In genomic region chr1:180415985-180416633, GRCh38 we compare ENCODE assay signal across 8 cellular contexts.
A peak's percentile ranks its signal among the peaks of the same experiment; 100 is the strongest.
DNase-seq lines count a peak whose midpoint lies in the region; ATAC-seq, FAIRE-seq and TF ChIP-seq lines count a peak whose summit lies in the region.

No MANE protein-coding gene starts in this region.

- no peak overlapping the region for H2BK20ac ChIP-seq in H1 (ENCODE audit: low read length)

- H3K4me2 ChIP-seq in H1 (ENCODE audit: insufficient read depth in 1 of 2, low read depth in 2 of 2, low read length in 2 of 2), result no peak overlapping the region

- H2BK5ac ChIP-seq in H1 (ENCODE audit: low read depth, low read length), result no peak overlapping the region

- no peak overlapping the region for H3K14ac ChIP-seq in H1 (ENCODE audit: insufficient read length)

- H3K27ac Mint-ChIP-seq in osteocyte (ENCODE audit: unreplicated experiment) (no peak overlapping the region), T-helper 17 cell (no peak overlapping the region)

- no peak overlapping the region for H3K4ac ChIP-seq in H1 (replicated peaks; ENCODE audit: insufficient read length, low read depth, low read length)

- DNase-seq in COLO829 (ENCODE audit: low spot score) (peak; percentile 66), HS-5 (ENCODE audit: low read depth) (peak; percentile 9), NOMO-1 treated with DMSO at 0.1 percent for 48 hours (lab: John Stamatoyannopoulos, UW; ENCODE audit: unreplicated experiment) (peak; percentile 48), H1 (ENCODE audit: low read depth in 1 of 2, low spot score in 2 of 2) (no peak), osteocyte (ENCODE audit: extremely low spot score, unreplicated experiment) (no peak), T-helper 17 cell (no peak)
- no peak for DNase-seq in stimulated activated CD4-positive, alpha-beta T cell treated with anti-CD3 and anti-CD28 coated beads, Interleukin-4, amount 100 ng/mL, for 1 hour

- H3K56ac ChIP-seq in H1 (replicated peaks; ENCODE audit: insufficient read length, low read depth, low read length), result no peak overlapping the region

- no peak overlapping the region for H3K27ac ChIP-seq in H1 (ENCODE audit: low read depth, low read length)

- H4K5ac ChIP-seq in H1 (ENCODE audit: insufficient read length, low read depth, low read length), result no peak overlapping the region

- no peaks in the 10 kb centered on the region for H3K9me3 Mint-ChIP-seq in osteocyte (ENCODE audit: unreplicated experiment)

- H3K36me3 ChIP-seq in H1 (ENCODE audit: control insufficient read depth in 2 of 4, insufficient read depth in 4 of 4, low read length in 3 of 4), result peaks cover 0 to 3% (median 0%) of the 10 kb centered on the region in 4 experiments; a peak in 1 of 8 replicates

- H2BK120ac ChIP-seq in H1 (replicated peaks; ENCODE audit: low read depth, low read length), result no peak overlapping the region

- H3K36me3 Mint-ChIP-seq in osteocyte (ENCODE audit: unreplicated experiment), result peaks cover 18% of the 10 kb centered on the region
- peaks cover 2% of the 10 kb centered on the region for H3K36me3 Mint-ChIP-seq in T-helper 17 cell (ENCODE audit: low read depth)

- POLR2A ChIA-PET in H1 (lab: Charles Lee; ENCODE audit: partially characterized antibody), result interaction anchor here (0.7 to 1.3 kb wide), 3 partner anchors 169 to 269 kb away, joined by 3 read pairs; no protein-coding TSS in a partner anchor

- H3K18ac ChIP-seq in H1 (ENCODE audit: extremely low read depth, low read length), result no peak overlapping the region

- no peak overlapping the region for H4K8ac ChIP-seq in H1 (ENCODE audit: extremely low read depth, insufficient read depth, low read length)

- no peaks in the 10 kb centered on the region for H3K27me3 ChIP-seq in H1 (replicated peaks in 1 of 4; ENCODE audit: control insufficient read depth in 3 of 4, extremely low read depth in 1 of 4, insufficient read depth in 3 of 4, low read length in 3 of 4)

- H2BK12ac ChIP-seq in H1 (ENCODE audit: low read depth, low read length), result no peak overlapping the region

- H3K4me3 Mint-ChIP-seq in osteocyte (ENCODE audit: unreplicated experiment), result no peak overlapping the region
- H3K4me3 Mint-ChIP-seq in T-helper 17 cell, result no peak overlapping the region

- no peaks in the 10 kb centered on the region for H3K27me3 Mint-ChIP-seq in osteocyte (ENCODE audit: unreplicated experiment)
- no peaks in the 10 kb centered on the region for H3K27me3 Mint-ChIP-seq in T-helper 17 cell

- TF ChIP-seq POLR2A in H1 (IDR thresholded peaks at IDR 0.05; ENCODE audit: control extremely low read depth in 1 of 2, low read depth in 2 of 2, low read length in 2 of 2), result no peak

- WGBS in H1 (ENCODE audit: extremely low coverage in 1 of 2, insufficient coverage in 1 of 2, insufficient read length in 1 of 2, insufficient replicate concordance in 2 of 2, low coverage in 1 of 2, low lambda C conversion rate in 2 of 2, missing lambda C conversion rate in 1 of 2), 2 experiments, result 15% methylated on average over 2 of the region's 2 CpGs; no CpG with 5 or more reads in 1 of the 2 experiments

- TF ChIP-seq CTCF in H1 (IDR thresholded peaks at IDR 0.05; ENCODE audit: control extremely low read depth in 1 of 3, insufficient read depth in 1 of 3, low read depth in 1 of 3, low read length in 3 of 3) (peak in 2 of 3 experiments; percentile 39 to 63; a peak in 2 of 4 replicates), osteocyte (IDR thresholded peaks at IDR 0.05) (peak; percentile 65)

- H4K20me1 ChIP-seq in H1 (replicated peaks in 1 of 2; ENCODE audit: control insufficient read depth in 1 of 2, insufficient read depth in 2 of 2, low read length in 2 of 2), result no peaks in the 10 kb centered on the region

- no peak overlapping the region for H4K91ac ChIP-seq in H1 (replicated peaks; ENCODE audit: insufficient read length, low read length)

- no peaks in the 10 kb centered on the region for H3K4me1 Mint-ChIP-seq in osteocyte (ENCODE audit: unreplicated experiment)
- peaks cover 8% of the 10 kb centered on the region for H3K4me1 Mint-ChIP-seq in T-helper 17 cell

- H3K23ac ChIP-seq in H1 (ENCODE audit: insufficient read length), result no peak overlapping the region

- no peaks in the 10 kb centered on the region for H3K23me2 ChIP-seq in H1 (ENCODE audit: low read depth, low read length)

- CTCF ChIA-PET in H1 (lab: Charles Lee; ENCODE audit: partially characterized antibody), result interaction anchor here (0.6 to 2.0 kb wide), 27 partner anchors 9 to 236 kb away, joined by 3 to 29 read pairs (median 6); no protein-coding TSS in a partner anchor

- no peak overlapping the region for H2BK15ac ChIP-seq in H1 (ENCODE audit: low read length)

- no peak overlapping the region for H3K9ac ChIP-seq in H1 (replicated peaks in 1 of 4; ENCODE audit: extremely low read depth in 1 of 4, low read depth in 3 of 4, low read length in 3 of 4)

- ATAC-seq in T-helper 17 cell (no peak), HG03045 (IDR thresholded peaks at IDR 0.05; ENCODE audit: unreplicated experiment) (no peak)

- no peaks in the 10 kb centered on the region for H3K9me3 ChIP-seq in H1 (ENCODE audit: insufficient read depth in 2 of 2, low read depth in 1 of 2, low read length in 1 of 2)
- H3K9me3 ChIP-seq in T-helper 17 cell (ENCODE audit: control insufficient read depth, low read length, poor library complexity, severe bottlenecking), result no peaks in the 10 kb centered on the region

- H3K4me3 ChIP-seq in H1 (ENCODE audit: extremely low read depth in 1 of 4, insufficient read depth in 2 of 4, low read depth in 3 of 4, low read length in 4 of 4), result no peak overlapping the region

- no peaks in the 10 kb centered on the region for H3K79me1 ChIP-seq in H1 (ENCODE audit: low read depth, low read length)

- TF ChIP-seq EP300 in H1 (IDR thresholded peaks at IDR 0.05; ENCODE audit: borderline replicate concordance in 1 of 2, low read depth in 2 of 2, low read length in 2 of 2), result no peak

- FAIRE-seq in H1 (lab: Jason Lieb, UNC), result no peak

- no peak overlapping the region for H2AFZ ChIP-seq in H1 (ENCODE audit: low read length)

- no peaks in the 10 kb centered on the region for H3K4me1 ChIP-seq in H1 (replicated peaks in 1 of 4; ENCODE audit: control insufficient read depth in 3 of 4, insufficient read depth in 4 of 4, low read length in 3 of 4)

- peaks cover 0 to 2% of the 10 kb centered on the region in 2 experiments; a peak in 1 of 4 replicates for H3K79me2 ChIP-seq in H1 (ENCODE audit: control insufficient read depth in 1 of 2, insufficient read depth in 2 of 2, low read length in 2 of 2)

- peak; percentile 79 to 84 for TF ChIP-seq RAD21 in H1 (IDR thresholded peaks at IDR 0.05 in 1 of 2, conservative IDR thresholded peaks at IDR 0.05 in 1 of 2; ENCODE audit: low read depth in 2 of 2, low read length in 2 of 2)

- H2AK5ac ChIP-seq in H1 (ENCODE audit: low read depth, low read length), result no peak overlapping the region

Comparison
In these comparisons a context has a peak if more than half of its experiments do, and no peak if none do; other contexts are left out.
1. DNase-seq: peak in COLO829 (single experiment), HS-5 (single experiment) and NOMO-1 treated with DMSO at 0.1 percent for 48 hours (single experiment); none in H1 (0 of 2), osteocyte (single experiment), T-helper 17 cell (0 of 3) and stimulated activated CD4-positive, alpha-beta T cell treated with anti-CD3 and anti-CD28 coated beads, Interleukin-4, amount 100 ng/mL, for 1 hour (single experiment).